ENCODE assay signal across 9 cellular contexts in genomic region chr9:129990269-129991005, GRCh38. TPM values are rescaled to one million over a fixed set of nuclear protein-coding genes. Genes with fewer than 3 reads are reported as not detected.
A peak's percentile ranks its signal among the peaks of the same experiment; 100 is the strongest.
DNase-seq lines count a peak whose midpoint lies in the region; ATAC-seq and TF ChIP-seq lines count a peak whose summit lies in the region.
"Had no signal": no experiment of that assay in that cellular context is flagged by ENCODE, and none has a peak within 500 bp of the region (broad histone marks: within the 10 kb centered on the region; RNA-seq: fewer than 3 reads in every experiment).

No MANE protein-coding gene starts in this region.

- no peak for TF ChIP-seq CTCF in GM12865 (IDR thresholded peaks at IDR 0.05; ENCODE audit: insufficient read depth, low read depth, low read length, missing control alignments)
- no peak for TF ChIP-seq CTCF in omental fat pad (IDR thresholded peaks at IDR 0.05)
- no peak for TF ChIP-seq CTCF in right atrium auricular region (IDR thresholded peaks at IDR 0.05)

- ATAC-seq in omental fat pad (ENCODE audit: low FRiP score): peak; percentile 20
- no peak for ATAC-seq in GM21381 (IDR thresholded peaks at IDR 0.05; ENCODE audit: unreplicated experiment)
- no peak for ATAC-seq in HG03520 (IDR thresholded peaks at IDR 0.05; ENCODE audit: unreplicated experiment)

- H3K4me1 Mint-ChIP-seq in activated naive CD8-positive, alpha-beta T cell treated with anti-CD3 and anti-CD28 coated beads for 36 hours: peaks cover 70% of the 10 kb centered on the region

- H3K36me3 Mint-ChIP-seq in activated naive CD8-positive, alpha-beta T cell treated with anti-CD3 and anti-CD28 coated beads for 36 hours: peaks cover 62% of the 10 kb centered on the region

- H3K9me3 Mint-ChIP-seq in activated naive CD8-positive, alpha-beta T cell treated with anti-CD3 and anti-CD28 coated beads for 36 hours: no peaks in the 10 kb centered on the region

- H3K4me3 Mint-ChIP-seq in activated naive CD8-positive, alpha-beta T cell treated with anti-CD3 and anti-CD28 coated beads for 36 hours: peak overlapping the region; percentile 69

- H3K36me3 ChIP-seq in right atrium auricular region: no peaks in the 10 kb centered on the region

- H3K27me3 ChIP-seq in right atrium auricular region: no peaks in the 10 kb centered on the region

- peaks cover 0 to 13% of the 10 kb centered on the region in 2 donors for H3K4me1 ChIP-seq in right atrium auricular region

- H3K27ac Mint-ChIP-seq in activated naive CD8-positive, alpha-beta T cell treated with anti-CD3 and anti-CD28 coated beads for 36 hours: peak overlapping the region; percentile 96

- H3K4me3 ChIP-seq in GM12865 (ENCODE audit: low read depth, low read length) (peak overlapping the region; percentile 56), right atrium auricular region (no peak overlapping the region)

- DNase-seq in GM12865 (ENCODE audit: low read depth): peak; percentile 80
- peak; percentile 33 for DNase-seq in NOMO-1 treated with DMSO at 0.1 percent for 48 hours (lab: John Stamatoyannopoulos, UW; ENCODE audit: unreplicated experiment)
- no peak for DNase-seq in activated naive CD8-positive, alpha-beta T cell treated with anti-CD3 and anti-CD28 coated beads for 36 hours
- no peak for DNase-seq in omental fat pad (ENCODE audit: low spot score)
- no peak for DNase-seq in epidermal melanocyte (ENCODE audit: insufficient read length, low spot score)
- DNase-seq in right atrium auricular region (ENCODE audit: low spot score): no peak
- DNase-seq: NCI-H1048 had no signal

- no peaks in the 10 kb centered on the region for H3K27me3 Mint-ChIP-seq in activated naive CD8-positive, alpha-beta T cell treated with anti-CD3 and anti-CD28 coated beads for 36 hours

- no peak overlapping the region for H3K27ac ChIP-seq in right atrium auricular region

- H3K9me3 ChIP-seq in right atrium auricular region: no peaks in the 10 kb centered on the region

RNA-seq across cellular contexts. Expression of gene FNBP1, which starts 52.6 kb away (rescaled TPM):
- 100 to 1,000 TPM; 198 TPM for total RNA-seq in activated naive CD8-positive, alpha-beta T cell treated with anti-CD3 and anti-CD28 coated beads for 36 hours
- total RNA-seq in omental fat pad: 10 to 100 TPM; 38.7 to 53.4 (median 45.9) TPM
- 10 to 100 TPM; 18.0 to 24.1 TPM for total RNA-seq in right atrium auricular region

Comparison
In these comparisons a context has a peak if more than half of its experiments do, and no peak if none do; other contexts are left out.
1. DNase-seq: peak in GM12865 (single experiment) and NOMO-1 treated with DMSO at 0.1 percent for 48 hours (single experiment); none in activated naive CD8-positive, alpha-beta T cell treated with anti-CD3 and anti-CD28 coated beads for 36 hours (single experiment), omental fat pad (single experiment), epidermal melanocyte (single experiment) and right atrium auricular region (single experiment).